In the genomic region with DNA sequence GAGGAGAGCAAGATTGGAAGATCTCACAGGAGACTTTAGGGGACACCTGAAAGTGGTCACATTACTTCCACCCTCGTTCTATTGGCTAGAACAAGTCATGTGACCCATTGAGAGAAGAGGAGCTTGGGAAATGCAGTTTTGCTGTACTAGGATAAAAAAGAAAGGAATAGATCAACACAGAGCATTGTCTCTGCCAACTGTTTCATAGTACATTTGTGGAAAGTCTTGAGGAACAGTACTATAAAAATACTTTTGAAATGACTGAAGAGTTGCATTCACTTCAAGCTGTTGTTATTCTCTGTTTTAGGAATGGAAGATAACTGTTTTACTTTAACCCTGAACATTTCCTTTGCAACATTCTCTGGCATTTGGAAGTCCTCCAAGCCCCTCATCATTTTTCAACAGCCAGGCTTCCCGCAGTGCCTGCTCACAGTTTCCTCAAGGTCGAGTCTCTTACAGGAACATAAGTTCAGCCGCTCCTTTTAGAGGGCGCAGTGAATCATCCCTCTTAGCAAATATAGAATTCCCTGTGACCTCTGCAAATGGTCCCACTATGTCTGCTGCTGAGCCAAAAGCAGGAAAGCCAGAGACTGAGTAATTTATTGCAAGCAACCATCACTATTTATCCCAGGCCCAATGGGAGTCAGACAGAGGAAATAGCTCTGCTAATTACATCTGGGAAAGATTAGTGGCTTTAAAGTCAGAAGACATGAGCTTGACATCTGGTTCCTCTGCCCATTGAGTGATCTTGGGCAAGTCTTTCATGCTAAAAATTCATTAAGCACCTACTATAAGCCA, we compare ENCODE assay signal across 9 cellular contexts. TPM values are rescaled to one million over a fixed set of nuclear protein-coding genes. Genes with fewer than 3 reads are reported as not detected.
DNase-seq lines count a peak whose midpoint lies in the region; ATAC-seq, FAIRE-seq and TF ChIP-seq lines count a peak whose summit lies in the region.
"Had no signal": no experiment of that assay in that cellular context is flagged by ENCODE, and none has a peak within 500 bp of the region (broad histone marks: within the 10 kb centered on the region; RNA-seq: fewer than 3 reads in every experiment).

No MANE protein-coding gene starts in this region.

- intact Hi-C loops in HepG2 (cut with micrococcal nuclease; ENCODE audit: unreplicated experiment): no loop called here

- no peaks in the 10 kb centered on the region for H3K36me3 ChIP-seq in HepG2 (replicated peaks in 1 of 2; ENCODE audit: control insufficient read depth in 1 of 2, insufficient read depth in 2 of 2, low read length in 2 of 2)
- H3K36me3 ChIP-seq in thoracic aorta: no peaks in the 10 kb centered on the region
- no peaks in the 10 kb centered on the region for H3K36me3 ChIP-seq in HAP-1 (replicated peaks)

- FAIRE-seq in HTR-8/SVneo (lab: Jason Lieb, UNC) (no peak), HepG2 (lab: Jason Lieb, UNC) (no peak)
- FAIRE-seq: keratinocyte had no signal

- no peaks in the 10 kb centered on the region for H3K27me3 Mint-ChIP-seq in activated naive CD4-positive, alpha-beta T cell treated with anti-CD3 and anti-CD28 coated beads, Interleukin-2, amount 10 ng/mL, durations not matched to agents 7 days and 5 days

- H3K4me3 ChIP-seq in HepG2 (replicated peaks in 1 of 3; ENCODE audit: insufficient read depth in 1 of 3, low read depth in 2 of 3, low read length in 3 of 3) (no peak overlapping the region), thoracic aorta (peak overlapping the region; percentile 1), HAP-1 (no peak overlapping the region)

- no peaks in the 10 kb centered on the region for H3K36me3 Mint-ChIP-seq in activated naive CD4-positive, alpha-beta T cell treated with anti-CD3 and anti-CD28 coated beads, Interleukin-2, amount 10 ng/mL, durations not matched to agents 7 days and 5 days

- TF ChIP-seq RAD21 in HepG2 (CRISPR knock-in tag; IDR thresholded peaks at IDR 0.05): no peak

- ATAC-seq in HepG2 (no peak; the same call in 2 of the 3 replicates), thoracic aorta (ENCODE audit: insufficient number of reproducible peaks, low FRiP score, low read depth) (peak; percentile 88), GM18517 (IDR thresholded peaks at IDR 0.05; ENCODE audit: unreplicated experiment) (no peak), HG02642 (IDR thresholded peaks at IDR 0.05; ENCODE audit: poor library complexity, unreplicated experiment) (no peak)

- H2AFZ ChIP-seq in HepG2 (ENCODE audit: low read length): no peak overlapping the region

- in situ Hi-C loops in HepG2 (cut with HindIII; ENCODE audit: extremely low pct_ligation_motif_present, low pct_unique_long_range_greater_than_20kb) (no loop called here), HAP-1 (cut with MboI; ENCODE audit: low sequenced_read_pairs) (no loop called here)

- H3K9ac ChIP-seq in HepG2 (ENCODE audit: insufficient read depth, low read depth, low read length): no peak overlapping the region

- POLR2A ChIA-PET in HepG2 (lab: Yijun Ruan, JAX): no interaction called here

- TF ChIP-seq POLR2A in HepG2 (IDR thresholded peaks at IDR 0.05; ENCODE audit: insufficient read depth in 1 of 2, low read depth in 2 of 2, low read length in 2 of 2): no peak

- CTCF ChIA-PET in HepG2 (lab: Yijun Ruan, JAX; ENCODE audit: low intra/inter-chr PET ratio, low total read pairs): no interaction called here
- CTCF ChIA-PET in activated naive CD4-positive, alpha-beta T cell treated with anti-CD3 and anti-CD28 coated beads, Interleukin-2, amount 10 ng/mL, durations not matched to agents 7 days and 5 days (lab: Charles Lee): no interaction called here

- no TSS peak for BruUV-seq in HepG2 (replicated peaks; lab: Mats Ljungman, UMichigan)

- TF ChIP-seq EP300 in HepG2 (IDR thresholded peaks at IDR 0.05; ENCODE audit: low read depth in 2 of 2, low read length in 2 of 2): no peak
- no peak for TF ChIP-seq EP300 in HepG2 (CRISPR knock-in tag; IDR thresholded peaks at IDR 0.05; ENCODE audit: borderline replicate concordance)

- H3K4me1 Mint-ChIP-seq in activated naive CD4-positive, alpha-beta T cell treated with anti-CD3 and anti-CD28 coated beads, Interleukin-2, amount 10 ng/mL, durations not matched to agents 7 days and 5 days: no peaks in the 10 kb centered on the region

- H3K27me3 ChIP-seq in HepG2 (ENCODE audit: control insufficient read depth in 1 of 2, insufficient read depth in 2 of 2, low read length in 2 of 2) (no peaks in the 10 kb centered on the region), thoracic aorta (replicated peaks; ENCODE audit: insufficient read depth) (no peaks in the 10 kb centered on the region), HAP-1 (ENCODE audit: low read depth) (no peaks in the 10 kb centered on the region)

- H3K27ac Mint-ChIP-seq in activated naive CD4-positive, alpha-beta T cell treated with anti-CD3 and anti-CD28 coated beads, Interleukin-2, amount 10 ng/mL, durations not matched to agents 7 days and 5 days: no peak overlapping the region

- H3K4me1 ChIP-seq in HepG2 (ENCODE audit: insufficient read depth, low read length) (no peaks in the 10 kb centered on the region), thoracic aorta (ENCODE audit: control insufficient read depth in 1 of 2, low read depth in 2 of 2) (peaks cover 0 to 5% of the 10 kb centered on the region in 2 donors), HAP-1 (no peaks in the 10 kb centered on the region)

- no peaks in the 10 kb centered on the region for H3K9me3 Mint-ChIP-seq in activated naive CD4-positive, alpha-beta T cell treated with anti-CD3 and anti-CD28 coated beads, Interleukin-2, amount 10 ng/mL, durations not matched to agents 7 days and 5 days

- H3K9me3 ChIP-seq in HepG2 (ENCODE audit: low read length) (no peaks in the 10 kb centered on the region), thoracic aorta (no peaks in the 10 kb centered on the region), HAP-1 (no peaks in the 10 kb centered on the region)

- no peaks in the 10 kb centered on the region for H4K20me1 ChIP-seq in HepG2 (ENCODE audit: insufficient read depth, low read length)

- 4% methylated on average over 5 of the region's 5 CpGs for WGBS in HepG2 (ENCODE audit: low lambda C conversion rate)

- DNase-seq in HTR-8/SVneo (ENCODE audit: insufficient read length, low spot score): peak; percentile 32
- peak; percentile 2 for DNase-seq in cerebellum (ENCODE audit: low spot score)
- DNase-seq in HepG2 (ENCODE audit: low spot score): peak; percentile 20
- DNase-seq in thoracic aorta (ENCODE audit: low spot score): peak; percentile 13
- no peak for DNase-seq in HAP-1 (ENCODE audit: low spot score in 2 of 2)
- DNase-seq in activated naive CD4-positive, alpha-beta T cell treated with anti-CD3 and anti-CD28 coated beads, Interleukin-2, amount 10 ng/mL, durations not matched to agents 7 days and 5 days: no peak

- H3K27ac ChIP-seq in HepG2 (ENCODE audit: extremely low read length, insufficient read depth, low read length) (no peak overlapping the region), thoracic aorta (peak overlapping the region; percentile 7 to 51)

- H3K4me3 Mint-ChIP-seq in activated naive CD4-positive, alpha-beta T cell treated with anti-CD3 and anti-CD28 coated beads, Interleukin-2, amount 10 ng/mL, durations not matched to agents 7 days and 5 days: no peak overlapping the region

- no peaks in the 10 kb centered on the region for H3K79me2 ChIP-seq in HepG2 (ENCODE audit: insufficient read depth, low read length)

- H3K4me2 ChIP-seq in HepG2 (ENCODE audit: low read depth, low read length): no peak overlapping the region

- TF ChIP-seq CTCF in HepG2 (CRISPR knock-in tag; IDR thresholded peaks at IDR 0.05) (no peak), thoracic aorta (IDR thresholded peaks at IDR 0.05) (no peak)

RNA-seq across cellular contexts. Expression of a gene that starts 40.7 kb away (rescaled TPM):
- total RNA-seq in cerebellum: 29.6 TPM
- total RNA-seq in HepG2 (2016; rRNA removed; fragmentation: Illumina TruSeq; extraction: Trizol): 56.0 and 81.2 TPM in 2 replicates
- 31.6 and 32.4 TPM in 2 replicates for total RNA-seq in HepG2 (2016; cell fraction: cytosol; rRNA removed; fragmentation: Illumina TruSeq; extraction: Trizol; ENCODE audit: low read depth)
- 55.0 and 77.6 TPM in 2 replicates for total RNA-seq in HepG2 (2016; cell fraction: insoluble cytoplasmic fraction; rRNA removed; fragmentation: Illumina TruSeq; extraction: Trizol)
- total RNA-seq in HepG2 (2016; cell fraction: membrane; rRNA removed; fragmentation: Illumina TruSeq; extraction: Trizol): 27.6 and 29.5 TPM in 2 replicates
- total RNA-seq in HepG2 (2016; cell fraction: nucleus; rRNA removed; fragmentation: Illumina TruSeq; extraction: Trizol): 66.7 and 77.9 TPM in 2 replicates
- polyA plus RNA-seq in HepG2 (2011; rRNA removed): 28.9 and 39.0 TPM in 2 replicates
- polyA plus RNA-seq in HepG2 (2011; cell fraction: cytosol; rRNA removed): 29.1 and 33.6 TPM in 2 replicates
- 31.9 and 36.0 TPM in 2 replicates for polyA plus RNA-seq in HepG2 (2011; cell fraction: nucleus; rRNA removed)
- polyA plus RNA-seq in HepG2 (2012): 43.4 and 46.6 TPM in 2 replicates
- polyA plus RNA-seq in HepG2 (2016; cell fraction: cytosol; fragmentation: Illumina TruSeq; extraction: Trizol; ENCODE audit: low read depth): 22.3 and 23.5 TPM in 2 replicates
- polyA plus RNA-seq in HepG2 (2016; cell fraction: insoluble cytoplasmic fraction; fragmentation: Illumina TruSeq; extraction: Trizol; ENCODE audit: low read depth): 55.4 and 63.5 TPM in 2 replicates
- polyA plus RNA-seq in HepG2 (2016; cell fraction: membrane; fragmentation: Illumina TruSeq; extraction: Trizol; ENCODE audit: low read depth): 20.8 and 23.1 TPM in 2 replicates
- 123 and 127 TPM in 2 replicates for polyA plus RNA-seq in HepG2 (2016; cell fraction: nucleus; fragmentation: Illumina TruSeq; extraction: Trizol; ENCODE audit: insufficient read depth, low read depth)
- polyA minus RNA-seq in HepG2 (2011; rRNA and poly(A)+ RNA removed; ENCODE audit: low replicate concordance): 5.4 and 5.9 TPM in 2 replicates
- polyA minus RNA-seq in HepG2 (2011; cell fraction: cytosol; rRNA and poly(A)+ RNA removed): 11.1 and 11.3 TPM in 2 replicates
- 23.7 and 27.7 TPM in 2 replicates for polyA minus RNA-seq in HepG2 (2011; cell fraction: nucleus; rRNA and poly(A)+ RNA removed)
- total RNA-seq in thoracic aorta: 10 to 100 TPM; 38.3 to 54.8 TPM

RNA-seq across cellular contexts. Expression of a gene that starts 40.9 kb away (rescaled TPM):
- total RNA-seq in cerebellum (29.8 TPM), HepG2 (2016; rRNA removed; fragmentation: Illumina TruSeq; extraction: Trizol) (266 and 383 TPM in 2 replicates), thoracic aorta (10 to 100 TPM; 30.2 to 53.6 TPM)
- total RNA-seq in HepG2 (2016; cell fraction: cytosol; rRNA removed; fragmentation: Illumina TruSeq; extraction: Trizol; ENCODE audit: low read depth): 61.3 and 61.8 TPM in 2 replicates
- total RNA-seq in HepG2 (2016; cell fraction: insoluble cytoplasmic fraction; rRNA removed; fragmentation: Illumina TruSeq; extraction: Trizol): 256 and 402 TPM in 2 replicates
- 95.4 and 107 TPM in 2 replicates for total RNA-seq in HepG2 (2016; cell fraction: membrane; rRNA removed; fragmentation: Illumina TruSeq; extraction: Trizol)
- total RNA-seq in HepG2 (2016; cell fraction: nucleus; rRNA removed; fragmentation: Illumina TruSeq; extraction: Trizol): 88.0 and 90.0 TPM in 2 replicates
- 76.8 and 125 TPM in 2 replicates for polyA plus RNA-seq in HepG2 (2011; rRNA removed)
- polyA plus RNA-seq in HepG2 (2011; cell fraction: cytosol; rRNA removed): 66.2 and 82.5 TPM in 2 replicates
- 17.0 and 19.6 TPM in 2 replicates for polyA plus RNA-seq in HepG2 (2011; cell fraction: nucleus; rRNA removed)
- polyA plus RNA-seq in HepG2 (2012): 114 and 146 TPM in 2 replicates
- polyA plus RNA-seq in HepG2 (2016; cell fraction: cytosol; fragmentation: Illumina TruSeq; extraction: Trizol; ENCODE audit: low read depth): 58.3 and 63.3 TPM in 2 replicates
- polyA plus RNA-seq in HepG2 (2016; cell fraction: insoluble cytoplasmic fraction; fragmentation: Illumina TruSeq; extraction: Trizol; ENCODE audit: low read depth): 295 and 339 TPM in 2 replicates
- 78.4 and 83.3 TPM in 2 replicates for polyA plus RNA-seq in HepG2 (2016; cell fraction: membrane; fragmentation: Illumina TruSeq; extraction: Trizol; ENCODE audit: low read depth)
- 125 and 126 TPM in 2 replicates for polyA plus RNA-seq in HepG2 (2016; cell fraction: nucleus; fragmentation: Illumina TruSeq; extraction: Trizol; ENCODE audit: insufficient read depth, low read depth)
- 14.4 and 18.8 TPM in 2 replicates for polyA minus RNA-seq in HepG2 (2011; rRNA and poly(A)+ RNA removed; ENCODE audit: low replicate concordance)
- polyA minus RNA-seq in HepG2 (2011; cell fraction: cytosol; rRNA and poly(A)+ RNA removed): 33.7 and 36.6 TPM in 2 replicates
- polyA minus RNA-seq in HepG2 (2011; cell fraction: nucleus; rRNA and poly(A)+ RNA removed): 23.6 and 27.7 TPM in 2 replicates

Comparison
In these comparisons a context has a peak if more than half of its experiments do, and no peak if none do; other contexts are left out.
1. DNase-seq: peak in HTR-8/SVneo (single experiment), cerebellum (single experiment), HepG2 (single experiment) and thoracic aorta (single experiment); none in HAP-1 (0 of 2) and activated naive CD4-positive, alpha-beta T cell treated with anti-CD3 and anti-CD28 coated beads, Interleukin-2, amount 10 ng/mL, durations not matched to agents 7 days and 5 days (single experiment).